Comparison of ENCODE assay signal across 13 cellular contexts in the genomic region with DNA sequence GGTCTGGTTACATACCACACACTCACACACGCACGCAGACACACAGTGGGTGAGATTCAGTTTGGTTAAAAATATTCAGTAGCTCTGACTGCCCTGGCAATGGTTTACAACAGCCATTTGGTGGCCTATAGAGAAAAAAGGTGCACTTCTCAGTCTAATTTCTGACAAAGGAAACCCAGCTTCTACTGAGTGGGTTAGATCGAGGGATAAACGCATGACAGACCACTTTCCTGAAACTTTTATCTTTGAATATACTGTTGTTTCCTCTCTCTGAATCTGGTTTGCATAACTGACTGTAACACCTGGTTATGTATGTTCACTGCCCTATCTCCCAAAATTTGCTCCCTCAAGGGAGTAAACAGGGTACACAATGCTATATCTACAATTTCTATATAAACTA. TPM values are rescaled to one million over a fixed set of nuclear protein-coding genes. Genes with fewer than 3 reads are reported as not detected.
A peak's percentile ranks its signal among the peaks of the same experiment; 100 is the strongest.
DNase-seq lines count a peak whose midpoint lies in the region; ATAC-seq and TF ChIP-seq lines count a peak whose summit lies in the region.
"Had no signal": no experiment of that assay in that cellular context is flagged by ENCODE, and none has a peak within 500 bp of the region (broad histone marks: within the 10 kb centered on the region; RNA-seq: fewer than 3 reads in every experiment).

No MANE protein-coding gene starts in this region.

- H3K27ac Mint-ChIP-seq in stimulated activated naive B cell treated with anti-CD40 and anti-IgM and Interleukin-4, amounts not matched to agents 10 μg/mL and 1 μg/mL and 100 μg/mL, for 72 hours: peak overlapping the region; percentile 56
- H3K27ac Mint-ChIP-seq in activated T-helper 17 cell treated with anti-CD3 and anti-CD28 coated beads, Interleukin-2, amount 50 U/mL, for 72 hours: no peak overlapping the region

- ATAC-seq in GM19328 (IDR thresholded peaks at IDR 0.05; ENCODE audit: unreplicated experiment) (peak; percentile 45), HG02840 (IDR thresholded peaks at IDR 0.05; ENCODE audit: low FRiP score, unreplicated experiment) (peak; percentile 56)
- ATAC-seq in stimulated activated naive B cell treated with anti-CD40 and anti-IgM and Interleukin-4, amounts not matched to agents 10 μg/mL and 1 μg/mL and 100 μg/mL, for 72 hours (replicated peaks): peak; percentile 6 to 12
- ATAC-seq in activated T-helper 17 cell treated with anti-CD3 and anti-CD28 coated beads, Interleukin-2, amount 50 U/mL, for 72 hours (replicated peaks): no peak
- ATAC-seq: gastroesophageal sphincter had no signal

- DNase-seq in Jurkat, Clone E6-1 (ENCODE audit: low read depth, low spot score): peak; percentile 91
- DNase-seq in stimulated activated naive B cell treated with anti-CD40 and anti-IgM and Interleukin-4, amounts not matched to agents 10 μg/mL and 1 μg/mL and 100 μg/mL, for 72 hours: no peak
- DNase-seq in HEK293T (ENCODE audit: extremely low spot score): no peak
- DNase-seq in C1 segment of cervical spinal cord (lab: John Stamatoyannopoulos, UW): no peak
- DNase-seq: activated CD8-positive, alpha-beta memory T cell treated with anti-CD3 and anti-CD28 coated beads, Interleukin-2, amount 50 U/mL, for 4 hours; mesenchymal stem cell; NCI-H2081 had no signal

- CTCF ChIA-PET in HEK293T (lab: Yijun Ruan, JAX): no interaction called here

- POLR2A ChIA-PET in HEK293T (lab: Yijun Ruan, JAX): no interaction called here

- peaks cover 3 to 7% of the 10 kb centered on the region in 2 donors for H3K9me3 Mint-ChIP-seq in stimulated activated naive B cell treated with anti-CD40 and anti-IgM and Interleukin-4, amounts not matched to agents 10 μg/mL and 1 μg/mL and 100 μg/mL, for 72 hours
- H3K9me3 Mint-ChIP-seq in activated T-helper 17 cell treated with anti-CD3 and anti-CD28 coated beads, Interleukin-2, amount 50 U/mL, for 72 hours: peaks cover 7% of the 10 kb centered on the region

- peak overlapping the region; percentile 22 to 44 for H3K4me3 Mint-ChIP-seq in stimulated activated naive B cell treated with anti-CD40 and anti-IgM and Interleukin-4, amounts not matched to agents 10 μg/mL and 1 μg/mL and 100 μg/mL, for 72 hours
- no peak overlapping the region for H3K4me3 Mint-ChIP-seq in activated T-helper 17 cell treated with anti-CD3 and anti-CD28 coated beads, Interleukin-2, amount 50 U/mL, for 72 hours
- H3K4me3 Mint-ChIP-seq: central memory CD8-positive, alpha-beta T cell had no signal

- peaks cover 25 to 61% of the 10 kb centered on the region in 2 donors for H3K4me1 Mint-ChIP-seq in stimulated activated naive B cell treated with anti-CD40 and anti-IgM and Interleukin-4, amounts not matched to agents 10 μg/mL and 1 μg/mL and 100 μg/mL, for 72 hours
- H3K4me1 Mint-ChIP-seq in activated T-helper 17 cell treated with anti-CD3 and anti-CD28 coated beads, Interleukin-2, amount 50 U/mL, for 72 hours: no peaks in the 10 kb centered on the region

- no peaks in the 10 kb centered on the region for H3K27me3 Mint-ChIP-seq in stimulated activated naive B cell treated with anti-CD40 and anti-IgM and Interleukin-4, amounts not matched to agents 10 μg/mL and 1 μg/mL and 100 μg/mL, for 72 hours
- no peaks in the 10 kb centered on the region for H3K27me3 Mint-ChIP-seq in activated T-helper 17 cell treated with anti-CD3 and anti-CD28 coated beads, Interleukin-2, amount 50 U/mL, for 72 hours
- H3K27me3 Mint-ChIP-seq: central memory CD8-positive, alpha-beta T cell had no signal

- peak overlapping the region; percentile 86 for H3K4me3 ChIP-seq in Jurkat, Clone E6-1 (ENCODE audit: low read length)
- H3K4me3 ChIP-seq: gastroesophageal sphincter, SJSA1 had no signal

- H3K36me3 Mint-ChIP-seq in stimulated activated naive B cell treated with anti-CD40 and anti-IgM and Interleukin-4, amounts not matched to agents 10 μg/mL and 1 μg/mL and 100 μg/mL, for 72 hours: peaks cover 27 to 31% of the 10 kb centered on the region in 2 donors
- H3K36me3 Mint-ChIP-seq in activated T-helper 17 cell treated with anti-CD3 and anti-CD28 coated beads, Interleukin-2, amount 50 U/mL, for 72 hours (ENCODE audit: low read depth): peaks cover 35% of the 10 kb centered on the region

TF ChIP-seq in HEK293T, 16 proteins besides CTCF, POLR2A, EP300 and RAD21:
- no peak for TF ChIP-seq PKNOX1 (IDR thresholded peaks at IDR 0.05)
- TF ChIP-seq TARDBP (IDR thresholded peaks at IDR 0.05): no peak
- no peak for TF ChIP-seq SUZ12 (IDR thresholded peaks at IDR 0.05)
- TF ChIP-seq BHLHE40 (IDR thresholded peaks at IDR 0.05; ENCODE audit: borderline replicate concordance): no peak
- TF ChIP-seq LEF1 (IDR thresholded peaks at IDR 0.05; ENCODE audit: borderline replicate concordance): no peak
- no peak for TF ChIP-seq FOXM1 (IDR thresholded peaks at IDR 0.05; ENCODE audit: borderline replicate concordance)
- TF ChIP-seq ELF4 (IDR thresholded peaks at IDR 0.05): no peak
- TF ChIP-seq ZNF384 (IDR thresholded peaks at IDR 0.05): no peak
- no peak for TF ChIP-seq FOXA1 (IDR thresholded peaks at IDR 0.05)
- TF ChIP-seq L3MBTL2 (conservative IDR thresholded peaks at IDR 0.05): no peak
- TF ChIP-seq NFRKB (IDR thresholded peaks at IDR 0.05): no peak
- no peak for TF ChIP-seq HDGF (IDR thresholded peaks at IDR 0.05; ENCODE audit: borderline replicate concordance)
- TF ChIP-seq FOXK2 (IDR thresholded peaks at IDR 0.05): no peak
- TF ChIP-seq ARNT (IDR thresholded peaks at IDR 0.05): no peak
- TF ChIP-seq CTBP1 (IDR thresholded peaks at IDR 0.05; ENCODE audit: borderline replicate concordance): no peak

RNA-seq across cellular contexts. Expression of gene LIG4, which starts 2.4 kb away (rescaled TPM):
- 34.1 TPM for polyA plus RNA-seq in Jurkat, Clone E6-1 (2012; ENCODE audit: insufficient read depth, insufficient read length)
- 1 to 10 TPM; 5.1 to 7.5 TPM for total RNA-seq in activated T-helper 17 cell treated with anti-CD3 and anti-CD28 coated beads, Interleukin-2, amount 50 U/mL, for 72 hours

RNA-seq across cellular contexts. Expression of gene ABHD13, which starts 5.3 kb away (rescaled TPM):
- 7.4 TPM for polyA plus RNA-seq in Jurkat, Clone E6-1 (2012; ENCODE audit: insufficient read depth, insufficient read length)
- 1 to 10 TPM; 3.7 to 4.3 TPM for total RNA-seq in activated T-helper 17 cell treated with anti-CD3 and anti-CD28 coated beads, Interleukin-2, amount 50 U/mL, for 72 hours

RNA-seq across cellular contexts. Expression of gene TNFSF13B, which starts 56.6 kb away (rescaled TPM):
- not detected for polyA plus RNA-seq in Jurkat, Clone E6-1 (2012; ENCODE audit: insufficient read depth, insufficient read length)
- total RNA-seq in activated T-helper 17 cell treated with anti-CD3 and anti-CD28 coated beads, Interleukin-2, amount 50 U/mL, for 72 hours: 1 to 10 TPM; 3.6 to 4.4 TPM
